8 cellular contexts compared by ENCODE assay signal in genomic region chr14:55129428-55130193, GRCh38. TPM values are rescaled to one million over a fixed set of nuclear protein-coding genes. Genes with fewer than 3 reads are reported as not detected.
DNase-seq lines count a peak whose midpoint lies in the region; ATAC-seq and TF ChIP-seq lines count a peak whose summit lies in the region.

No MANE protein-coding gene starts in this region.

- no peaks in the 10 kb centered on the region for H3K79me2 ChIP-seq in KMS-11 (ENCODE audit: insufficient read depth, low read depth)

- H4K20me1 ChIP-seq in KMS-11 (ENCODE audit: insufficient read depth), result no peaks in the 10 kb centered on the region

- in situ Hi-C loops in G401 (cut with HindIII; ENCODE audit: low sequenced_read_pairs), result no loop called here

- peaks cover 27% of the 10 kb centered on the region for H3K36me3 Mint-ChIP-seq in activated CD8-positive, alpha-beta T cell treated with anti-CD3 and anti-CD28 coated beads, Interleukin-2, amount 10 ng/mL, durations not matched to agents 7 days and 5 days (ENCODE audit: low read depth)
- H3K36me3 Mint-ChIP-seq in endothelial cell (ENCODE audit: low read depth, unreplicated experiment), result no peaks in the 10 kb centered on the region

- peak overlapping the region; percentile 56; the same call in 1 of the 2 replicates for H3K9ac ChIP-seq in KMS-11

- no peak overlapping the region for H3K4me3 ChIP-seq in KMS-11 (IDR thresholded peaks at IDR 0.05; ENCODE audit: insufficient read depth, low read depth, low read length)

- peak overlapping the region; percentile 78 for H3K4me3 Mint-ChIP-seq in activated CD8-positive, alpha-beta T cell treated with anti-CD3 and anti-CD28 coated beads, Interleukin-2, amount 10 ng/mL, durations not matched to agents 7 days and 5 days
- H3K4me3 Mint-ChIP-seq in endothelial cell (ENCODE audit: unreplicated experiment), result peak overlapping the region; percentile 74

- no peaks in the 10 kb centered on the region for H3K27me3 ChIP-seq in KMS-11 (ENCODE audit: insufficient read depth, low read depth)

- H3K9me3 Mint-ChIP-seq in activated CD8-positive, alpha-beta T cell treated with anti-CD3 and anti-CD28 coated beads, Interleukin-2, amount 10 ng/mL, durations not matched to agents 7 days and 5 days (ENCODE audit: insufficient read depth), result no peaks in the 10 kb centered on the region
- no peaks in the 10 kb centered on the region for H3K9me3 Mint-ChIP-seq in endothelial cell (ENCODE audit: unreplicated experiment)

- H3K27ac Mint-ChIP-seq in activated CD8-positive, alpha-beta T cell treated with anti-CD3 and anti-CD28 coated beads, Interleukin-2, amount 10 ng/mL, durations not matched to agents 7 days and 5 days, result peak overlapping the region; percentile 43
- no peak overlapping the region for H3K27ac Mint-ChIP-seq in endothelial cell (ENCODE audit: unreplicated experiment)

- H3K27ac ChIP-seq in KMS-11, result no peak overlapping the region

- peak; percentile 53 for ATAC-seq in GM21737 (IDR thresholded peaks at IDR 0.05; ENCODE audit: unreplicated experiment)
- ATAC-seq in activated CD8-positive, alpha-beta T cell treated with anti-CD3 and anti-CD28 coated beads, Interleukin-2, amount 10 ng/mL, durations not matched to agents 7 days and 5 days, result peak; percentile 77
- peak; percentile 70 for ATAC-seq in stimulated activated naive CD8-positive, alpha-beta T cell treated with anti-CD3 and anti-CD28 coated beads, Interleukin-15, Interleukin-2, amounts not matched to agents 100 U/mL and 50 U/mL, for 24 hours

- peak overlapping the region; percentile 89 for H3K4me2 ChIP-seq in KMS-11

- TF ChIP-seq CTCF in KMS-11 (conservative IDR thresholded peaks at IDR 0.05; ENCODE audit: low read depth, low read length) (no peak), endothelial cell (IDR thresholded peaks at IDR 0.05; ENCODE audit: unreplicated experiment) (no peak)

- CTCF ChIA-PET in activated CD8-positive, alpha-beta T cell treated with anti-CD3 and anti-CD28 coated beads, Interleukin-2, amount 10 ng/mL, durations not matched to agents 7 days and 5 days (lab: Charles Lee), result interaction anchor here (0.6 to 4.5 kb wide), 9 partner anchors 13 to 84 kb away, joined by 3 to 26 read pairs (median 3); partner anchors contain the start of gene MAPK1IP1L

- peaks cover 17% of the 10 kb centered on the region for H3K27me3 Mint-ChIP-seq in activated CD8-positive, alpha-beta T cell treated with anti-CD3 and anti-CD28 coated beads, Interleukin-2, amount 10 ng/mL, durations not matched to agents 7 days and 5 days (ENCODE audit: low read depth)
- peaks cover 10% of the 10 kb centered on the region for H3K27me3 Mint-ChIP-seq in endothelial cell (ENCODE audit: unreplicated experiment)

- POLR2A ChIA-PET in activated CD8-positive, alpha-beta T cell treated with anti-CD3 and anti-CD28 coated beads, Interleukin-2, amount 10 ng/mL, durations not matched to agents 7 days and 5 days (lab: Charles Lee), result interaction anchor here (0.7 to 1.6 kb wide), 5 partner anchors 27 to 78 kb away, joined by 3 to 10 read pairs (median 3); no protein-coding TSS in a partner anchor

- DNase-seq in G401 (ENCODE audit: low spot score) (peak; percentile 24), endothelial cell (ENCODE audit: low spot score) (peak; percentile 39), mucosa of gallbladder (ENCODE audit: low spot score) (peak; percentile 54), cerebellar nuclear complex (lab: John Stamatoyannopoulos, UW) (no peak)
- peak; percentile 58 for DNase-seq in activated CD8-positive, alpha-beta T cell treated with anti-CD3 and anti-CD28 coated beads, Interleukin-2, amount 10 ng/mL, durations not matched to agents 7 days and 5 days
- DNase-seq in stimulated activated naive CD8-positive, alpha-beta T cell treated with anti-CD3 and anti-CD28 coated beads, Interleukin-15, Interleukin-2, amounts not matched to agents 100 U/mL and 50 U/mL, for 24 hours, result peak; percentile 61

- peaks cover 54% of the 10 kb centered on the region for H3K4me1 Mint-ChIP-seq in activated CD8-positive, alpha-beta T cell treated with anti-CD3 and anti-CD28 coated beads, Interleukin-2, amount 10 ng/mL, durations not matched to agents 7 days and 5 days (ENCODE audit: low read depth)
- H3K4me1 Mint-ChIP-seq in endothelial cell (ENCODE audit: unreplicated experiment), result no peaks in the 10 kb centered on the region

- H3K4me1 ChIP-seq in KMS-11 (ENCODE audit: low read depth, poor library complexity, severe bottlenecking), result no peaks in the 10 kb centered on the region

- peak overlapping the region; percentile 75 for H2AFZ ChIP-seq in KMS-11 (ENCODE audit: low read depth)

- no peaks in the 10 kb centered on the region for H3K36me3 ChIP-seq in KMS-11 (ENCODE audit: insufficient read depth)

RNA-seq across cellular contexts. Expression of gene LGALS3, which starts 0.6 kb away (rescaled TPM):
- 207 and 236 TPM in 2 replicates for total RNA-seq in G401 (2014; rRNA removed; shearing (Covaris generic))
- 10 to 100 TPM; 31.5 to 34.4 TPM for total RNA-seq in activated CD8-positive, alpha-beta T cell treated with anti-CD3 and anti-CD28 coated beads, Interleukin-2, amount 10 ng/mL, durations not matched to agents 7 days and 5 days
- total RNA-seq in endothelial cell (ENCODE audit: unreplicated experiment) (4.1 TPM), mucosa of gallbladder (256 TPM)

Comparison
In these comparisons a context has a peak if more than half of its experiments do, and no peak if none do; other contexts are left out.
1. DNase-seq: peak in G401 (single experiment), activated CD8-positive, alpha-beta T cell treated with anti-CD3 and anti-CD28 coated beads, Interleukin-2, amount 10 ng/mL, durations not matched to agents 7 days and 5 days (single experiment), endothelial cell (single experiment), mucosa of gallbladder (single experiment) and stimulated activated naive CD8-positive, alpha-beta T cell treated with anti-CD3 and anti-CD28 coated beads, Interleukin-15, Interleukin-2, amounts not matched to agents 100 U/mL and 50 U/mL, for 24 hours (single experiment); none in cerebellar nuclear complex (0 of 2).
2. Peak in every context shown above with its lines, with median percentiles within 50 percentile points of each other: ATAC-seq.